8 cellular contexts compared by ENCODE assay signal in the genomic region with DNA sequence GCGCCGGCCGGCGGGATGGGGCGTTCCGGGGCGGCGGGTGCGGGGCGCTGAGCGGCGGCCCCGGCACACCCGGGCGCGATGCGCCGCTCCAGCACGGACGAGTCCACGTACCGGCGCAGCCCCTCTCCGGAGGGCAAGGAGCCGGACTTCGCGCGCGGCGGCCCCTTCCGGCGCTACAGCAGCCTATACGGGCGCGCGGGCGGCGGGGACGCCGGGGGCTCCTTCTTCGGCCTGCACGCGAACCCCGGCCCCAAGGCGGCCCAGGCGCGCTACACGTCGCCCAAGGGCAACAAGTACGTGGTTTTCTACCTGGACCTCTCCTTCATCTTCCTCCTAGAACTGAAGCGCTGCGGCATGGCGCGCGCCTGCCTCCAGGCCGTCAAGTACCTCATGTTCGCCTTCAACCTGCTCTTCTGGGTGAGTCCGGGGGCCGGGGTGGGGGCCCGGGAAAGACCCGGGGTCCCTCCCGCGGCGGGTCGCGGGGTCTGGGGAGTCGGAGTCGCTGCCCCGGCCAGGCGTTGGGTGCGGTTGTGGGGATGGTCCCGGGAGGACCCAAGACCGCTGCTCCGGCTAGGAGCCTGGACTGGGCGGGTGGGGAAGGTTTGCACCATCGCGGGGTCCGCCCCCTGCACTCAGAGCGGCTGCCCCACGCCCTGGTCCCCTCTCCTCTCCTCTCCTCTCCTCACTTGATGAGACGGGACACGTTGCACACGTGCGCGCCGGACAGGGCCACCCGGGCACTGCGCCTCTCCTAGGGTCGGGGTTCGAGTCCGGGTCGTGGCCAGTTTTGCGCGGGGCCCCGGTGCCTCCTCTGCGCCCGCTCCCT. TPM values are rescaled to one million over a fixed set of nuclear protein-coding genes. Genes with fewer than 3 reads are reported as not detected.
DNase-seq lines count a peak whose midpoint lies in the region; ATAC-seq and TF ChIP-seq lines count a peak whose summit lies in the region.

No MANE protein-coding gene starts in this region.

- H3K36me3 ChIP-seq in A673 (ENCODE audit: insufficient read depth, low read length, poor library complexity, severe bottlenecking), result no peaks in the 10 kb centered on the region

- peak overlapping the region; percentile 52 for H3K4me3 ChIP-seq in A673 (ENCODE audit: low read depth, low read length, poor library complexity, severe bottlenecking)
- H3K4me3 ChIP-seq in GM08714 (ENCODE audit: low read length), result peak overlapping the region; percentile 28; the same call in 1 of the 2 replicates
- peak overlapping the region; percentile 54 for H3K4me3 ChIP-seq in choroid plexus epithelial cell (ENCODE audit: low read depth, low read length)

- H3K9me3 Mint-ChIP-seq in natural killer cell, result no peaks in the 10 kb centered on the region

- ATAC-seq in natural killer cell, result peak in 1 of 3 donors; percentile 11
- ATAC-seq in HG02970 (IDR thresholded peaks at IDR 0.05; ENCODE audit: low FRiP score, unreplicated experiment), result no peak
- ATAC-seq in GM19395 (IDR thresholded peaks at IDR 0.05; ENCODE audit: unreplicated experiment), result no peak
- ATAC-seq in GM21825 (IDR thresholded peaks at IDR 0.05; ENCODE audit: unreplicated experiment), result no peak

- H3K27ac ChIP-seq in A673 (ENCODE audit: low read depth, low read length, poor library complexity, severe bottlenecking), result no peak overlapping the region

- H3K36me3 Mint-ChIP-seq in natural killer cell, result no peaks in the 10 kb centered on the region

- intact Hi-C loops in A673 (cut with micrococcal nuclease; ENCODE audit: unreplicated experiment) (loop anchor here (2.0 to 10.0 kb wide), 2 partner anchors 125 to 201 kb away; no protein-coding TSS in a partner anchor), natural killer cell (cut with micrococcal nuclease) (loop anchor here (10.0 kb wide), 1 partner anchor 65 kb away; a partner anchor contains a TSS)

- POLR2A ChIA-PET in A673 (lab: Charles Lee; ENCODE audit: low non-redundant PET), result no interaction called here

- H3K4me1 ChIP-seq in A673 (ENCODE audit: insufficient read depth, low read length, poor library complexity, severe bottlenecking), result peaks cover 17% of the 10 kb centered on the region

- TF ChIP-seq CTCF in A673 (conservative IDR thresholded peaks at IDR 0.05; ENCODE audit: low read depth, low read length), result no peak
- TF ChIP-seq CTCF in choroid plexus epithelial cell (conservative IDR thresholded peaks at IDR 0.05; ENCODE audit: low read depth, low read length), result no peak
- no peak for TF ChIP-seq CTCF in natural killer cell (IDR thresholded peaks at IDR 0.05)

- H3K4me3 Mint-ChIP-seq in natural killer cell, result peak overlapping the region; percentile 58

- H3K9me3 ChIP-seq in A673 (ENCODE audit: low read depth, low read length, poor library complexity, severe bottlenecking), result no peaks in the 10 kb centered on the region

- no TSS peak for BruUV-seq in A673 (replicated peaks; lab: Mats Ljungman, UMichigan)

- H3K27me3 Mint-ChIP-seq in natural killer cell (ENCODE audit: low read depth in 2 of 2), result no peaks in the 10 kb centered on the region

- DNase-seq in A673 (ENCODE audit: low spot score) (no peak), choroid plexus epithelial cell (ENCODE audit: low read depth) (no peak), natural killer cell (no peak), AG20443 (ENCODE audit: low spot score) (no peak)

- H3K27ac Mint-ChIP-seq in natural killer cell, result no peak overlapping the region

- H3K27me3 ChIP-seq in A673 (replicated peaks; ENCODE audit: insufficient read depth, low read depth, low read length, poor library complexity), result no peaks in the 10 kb centered on the region

- H3K4me1 Mint-ChIP-seq in natural killer cell, result peaks cover 0 to 15% of the 10 kb centered on the region in 2 donors

- CTCF ChIA-PET in A673 (lab: Charles Lee), result no interaction called here

RNA-seq across cellular contexts. Expression of a gene that starts 7.5 kb away (rescaled TPM):
- total RNA-seq in A673 (2021), result 17.5 and 20.4 TPM in 2 replicates
- total RNA-seq in natural killer cell, result 10 to 100 TPM; 11.2 to 18.6 (median 14.6) TPM

RNA-seq across cellular contexts. Expression of a gene that starts 7.8 kb away (rescaled TPM):
- total RNA-seq in A673 (2021), result 88.7 and 117 TPM in 2 replicates
- total RNA-seq in natural killer cell, result 10 to 100 TPM; 48.2 to 63.8 (median 61.2) TPM

RNA-seq across cellular contexts. Expression of a gene that starts 17.4 kb away (rescaled TPM):
- 123 and 127 TPM in 2 replicates for total RNA-seq in A673 (2021)
- 10 to 100 TPM; 40.9 to 68.3 (median 52.9) TPM for total RNA-seq in natural killer cell

RNA-seq across cellular contexts. Expression of a gene that starts 22.4 kb away (rescaled TPM):
- total RNA-seq in A673 (2021) (0.90 and 1.1 TPM in 2 replicates), natural killer cell (10 to 100 TPM in 1 of 3 donors, 1 to 10 TPM in 2; 3.4 to 10.1 (median 3.8) TPM)

RNA-seq across cellular contexts. Expression of a gene that starts 31.4 kb away (rescaled TPM):
- total RNA-seq in A673 (2021) (45.0 and 45.4 TPM in 2 replicates), natural killer cell (100 to 1,000 TPM; 184 to 218 (median 201) TPM)
